10 cellular contexts compared by ENCODE assay signal in the genomic region with DNA sequence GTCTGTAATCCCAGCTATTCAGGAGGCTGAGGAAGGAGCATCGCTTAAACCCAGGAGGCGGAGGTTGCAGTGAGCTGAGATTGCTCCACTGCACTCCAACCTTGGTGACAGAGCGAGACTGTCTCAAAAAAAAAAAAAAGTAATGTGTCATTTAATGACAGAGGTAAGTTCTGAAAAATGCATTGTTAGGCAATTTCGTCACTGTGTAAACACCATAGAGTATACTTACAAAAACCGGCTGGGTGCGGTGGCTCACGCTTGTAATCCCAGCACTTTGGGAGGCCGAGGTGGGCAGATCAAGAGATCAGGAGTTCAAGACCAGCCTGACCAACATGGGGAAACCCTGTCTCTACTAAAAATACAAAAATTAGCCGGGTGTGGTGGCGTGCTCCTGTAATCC. TPM values are rescaled to one million over a fixed set of nuclear protein-coding genes. Genes with fewer than 3 reads are reported as not detected.
DNase-seq lines count a peak whose midpoint lies in the region; ATAC-seq and TF ChIP-seq lines count a peak whose summit lies in the region.
"Not testable (repeated sequence)": the region's sequence is repeated elsewhere in the genome, so short reads cannot be mapped to it uniquely, and the experiment has no call there.
"Had no signal": no experiment of that assay in that cellular context is flagged by ENCODE, and none has a peak within 500 bp of the region (broad histone marks: within the 10 kb centered on the region; RNA-seq: fewer than 3 reads in every experiment).

No MANE protein-coding gene starts in this region.

- not testable (repeated sequence) for H3K9me3 Mint-ChIP-seq in HFFc6

- TF ChIP-seq CTCF in HFFc6 (IDR thresholded peaks at IDR 0.05); astrocyte of the spinal cord (IDR thresholded peaks at IDR 0.05; ENCODE audit: low read depth, low read length); lower lobe of right lung (IDR thresholded peaks at IDR 0.05); upper lobe of left lung (IDR thresholded peaks at IDR 0.05): not testable (repeated sequence)

- not testable (repeated sequence) for H3K4me3 Mint-ChIP-seq in HFFc6, T-helper 17 cell

- not testable (repeated sequence) for H3K4me3 ChIP-seq in astrocyte of the spinal cord (ENCODE audit: low read depth, low read length); lower lobe of right lung; upper lobe of left lung

- TF ChIP-seq EP300 in upper lobe of left lung (IDR thresholded peaks at IDR 0.05): not testable (repeated sequence)

- intact Hi-C loops in lower lobe of right lung (cut with DNase I): not testable (repeated sequence)

- H3K4me1 Mint-ChIP-seq in HFFc6 (ENCODE audit: low read depth): peaks cover 52% of the 10 kb centered on the region
- H3K4me1 Mint-ChIP-seq in T-helper 17 cell: peaks cover 15% of the 10 kb centered on the region

- not testable (repeated sequence) for H3K27me3 Mint-ChIP-seq in HFFc6 (ENCODE audit: insufficient read depth); T-helper 17 cell

- peaks cover 41% of the 10 kb centered on the region for H3K36me3 ChIP-seq in lower lobe of right lung
- H3K36me3 ChIP-seq in upper lobe of left lung: peaks cover 0 to 37% (median 18%) of the 10 kb centered on the region in 4 donors

- DNase-seq in DMS53 (lab: John Stamatoyannopoulos, UW): peak; percentile 87
- DNase-seq in HFFc6, T-helper 17 cell: not testable (repeated sequence)
- peak; percentile 16 for DNase-seq in NCI-H69 (lab: John Stamatoyannopoulos, UW)
- DNase-seq in astrocyte of the spinal cord (ENCODE audit: low read depth, low spot score): peak; percentile 22
- peak; percentile 11 for DNase-seq in glomerular visceral epithelial cell (ENCODE audit: extremely low spot score)
- DNase-seq in lower lobe of right lung: peak; percentile 58
- DNase-seq in upper lobe of left lung: peak in 1 of 2 donors; percentile 60

- H3K27ac Mint-ChIP-seq in HFFc6 (peak overlapping the region; percentile 13; the same call in 1 of the 2 replicates), T-helper 17 cell (peak overlapping the region; percentile 29)

- H3K36me3 Mint-ChIP-seq in HFFc6 (ENCODE audit: low read depth): peaks cover 24% of the 10 kb centered on the region
- peaks cover 10% of the 10 kb centered on the region for H3K36me3 Mint-ChIP-seq in T-helper 17 cell (ENCODE audit: low read depth)

- WGBS in upper lobe of left lung, 2 donors: 67 to 78% methylated on average over 10 of the region's 10 CpGs

- not testable (repeated sequence) for H3K27me3 ChIP-seq in lower lobe of right lung (ENCODE audit: low read depth); upper lobe of left lung

- H3K27ac ChIP-seq in lower lobe of right lung, upper lobe of left lung: not testable (repeated sequence)

- not testable (repeated sequence) for H3K9me3 ChIP-seq in T-helper 17 cell (ENCODE audit: control insufficient read depth, low read length, poor library complexity, severe bottlenecking); lower lobe of right lung; upper lobe of left lung

- not testable (repeated sequence) for ATAC-seq in T-helper 17 cell
- ATAC-seq in lower lobe of right lung: peak; percentile 74 to 79
- peak; percentile 7 to 49 for ATAC-seq in upper lobe of left lung (ENCODE audit: low FRiP score in 2 of 2)

- in situ Hi-C loops in astrocyte of the spinal cord (cut with HindIII; ENCODE audit: low sequenced_read_pairs): not testable (repeated sequence)

- not testable (repeated sequence) for H3K4me1 ChIP-seq in lower lobe of right lung
- H3K4me1 ChIP-seq in upper lobe of left lung: peaks cover 5 to 20% (median 11%) of the 10 kb centered on the region in 4 donors

- not testable (repeated sequence) for TF ChIP-seq POLR2A in upper lobe of left lung (IDR thresholded peaks at IDR 0.05)

RNA-seq across cellular contexts. Expression of gene SNU13, which starts 16.6 kb away (rescaled TPM):
- total RNA-seq in HFFc6 (2021; fragmentation: NEBNext Ultra II Directional; extraction: Animal tissue kit (Norgen Biotek cat#: 25700)): 100 to 1,000 TPM; 208 to 263 (median 234) TPM
- total RNA-seq in T-helper 17 cell (100 to 1,000 TPM; 120 to 148 TPM), lower lobe of right lung (95.9 TPM), upper lobe of left lung (100 to 1,000 TPM in 3 of 6 donors, 10 to 100 TPM in 3; 40.9 to 124 (median 92.0) TPM)

RNA-seq across cellular contexts. Expression of gene MEI1, which starts 27.2 kb away (rescaled TPM):
- total RNA-seq in HFFc6 (2021; fragmentation: NEBNext Ultra II Directional; extraction: Animal tissue kit (Norgen Biotek cat#: 25700)): under 1 TPM in 4 of 6 experiments, not detected in 2; 0.24 to 0.53 (median 0.34) TPM
- total RNA-seq in T-helper 17 cell (10 to 100 TPM; 53.8 to 60.9 TPM), lower lobe of right lung (4.3 TPM), upper lobe of left lung (10 to 100 TPM in 2 of 6 donors, 1 to 10 TPM in 3, under 1 TPM in 1; 0.89 to 20.7 (median 5.7) TPM)
- total RNA-seq: H7, LHCN-M2 had no signal

RNA-seq across cellular contexts. Expression of gene XRCC6, which starts 51.0 kb away (rescaled TPM):
- total RNA-seq in HFFc6 (2021; fragmentation: NEBNext Ultra II Directional; extraction: Animal tissue kit (Norgen Biotek cat#: 25700)): 100 to 1,000 TPM; 324 to 395 (median 373) TPM
- 100 to 1,000 TPM; 147 to 165 TPM for total RNA-seq in T-helper 17 cell
- total RNA-seq in lower lobe of right lung: 162 TPM
- 100 to 1,000 TPM in 5 of 6 donors, 10 to 100 TPM in 1; 83.8 to 209 (median 167) TPM for total RNA-seq in upper lobe of left lung

RNA-seq across cellular contexts. Expression of gene DESI1, which starts 51.3 kb away (rescaled TPM):
- total RNA-seq in HFFc6 (2021; fragmentation: NEBNext Ultra II Directional; extraction: Animal tissue kit (Norgen Biotek cat#: 25700)): 10 to 100 TPM; 41.4 to 53.3 (median 46.1) TPM
- total RNA-seq in T-helper 17 cell: 10 to 100 TPM; 16.3 to 19.1 TPM
- total RNA-seq in lower lobe of right lung: 26.1 TPM
- 10 to 100 TPM; 28.2 to 41.5 (median 31.1) TPM for total RNA-seq in upper lobe of left lung
